ENCODE assay signal across 9 cellular contexts in the genomic region with DNA sequence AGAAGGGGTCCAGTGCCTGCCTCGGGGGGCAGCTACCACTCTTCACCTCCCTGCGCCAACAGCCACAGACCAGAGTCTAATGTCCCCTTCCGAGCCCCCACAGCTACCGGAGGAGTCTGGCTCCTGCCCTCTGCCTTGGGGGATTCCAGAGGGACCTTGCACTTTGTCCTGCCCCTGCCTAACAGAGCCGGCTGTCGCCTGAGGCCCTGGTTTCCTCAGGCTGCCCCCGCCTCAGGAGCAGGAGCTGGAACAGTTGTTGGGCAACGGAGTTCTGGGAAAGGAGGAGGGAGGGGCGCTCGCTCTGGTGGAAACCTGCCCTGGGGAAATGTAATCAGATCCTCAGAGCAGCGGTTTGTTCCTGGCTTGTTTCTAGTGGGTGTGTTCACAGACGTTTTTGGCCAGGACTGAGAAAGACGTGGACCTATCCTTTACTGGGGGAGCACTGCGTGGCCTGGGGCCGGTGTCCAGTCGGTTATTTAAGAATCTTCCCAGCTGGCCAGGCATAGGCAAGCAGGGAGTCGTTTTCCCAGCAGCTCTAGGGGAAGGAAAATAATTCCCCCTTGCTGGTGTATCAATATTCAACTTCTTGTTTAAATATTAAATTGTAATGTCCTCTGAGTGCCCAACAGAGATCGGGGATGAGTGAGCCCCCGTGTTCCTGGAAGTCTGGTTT. TPM values are rescaled to one million over a fixed set of nuclear protein-coding genes. Genes with fewer than 3 reads are reported as not detected.
A peak's percentile ranks its signal among the peaks of the same experiment; 100 is the strongest.
DNase-seq lines count a peak whose midpoint lies in the region; ATAC-seq, FAIRE-seq and TF ChIP-seq lines count a peak whose summit lies in the region.
"Had no signal": no experiment of that assay in that cellular context is flagged by ENCODE, and none has a peak within 500 bp of the region (broad histone marks: within the 10 kb centered on the region; RNA-seq: fewer than 3 reads in every experiment).

No MANE protein-coding gene starts in this region.

- H3K27ac Mint-ChIP-seq in activated naive CD8-positive, alpha-beta T cell treated with anti-CD3 and anti-CD28 coated beads, Interleukin-2, amount 50 U/mL, for 24 hours = no peak overlapping the region

- TF ChIP-seq CTCF in uterus (IDR thresholded peaks at IDR 0.05) = peak in 1 of 4 experiments; percentile 6

- no peak overlapping the region for H2AK5ac ChIP-seq in mesendoderm (ENCODE audit: low read length)

- peak; percentile 88 for FAIRE-seq in endometrium (lab: Jason Lieb, UNC)

- H3K79me2 ChIP-seq in mesendoderm (ENCODE audit: control insufficient read depth, insufficient read depth, low read length) = no peaks in the 10 kb centered on the region

- H4K8ac ChIP-seq in mesendoderm (ENCODE audit: low read depth, low read length) = no peak overlapping the region

- peak overlapping the region; percentile 15 for H3K9ac ChIP-seq in mesendoderm (ENCODE audit: low read length)
- H3K9ac ChIP-seq: KMS-11 had no signal

- no peak overlapping the region for H3K23ac ChIP-seq in mesendoderm (ENCODE audit: low read length)

- no peaks in the 10 kb centered on the region for H3K9me3 Mint-ChIP-seq in activated naive CD8-positive, alpha-beta T cell treated with anti-CD3 and anti-CD28 coated beads, Interleukin-2, amount 50 U/mL, for 24 hours

- H3K4me1 Mint-ChIP-seq in activated naive CD8-positive, alpha-beta T cell treated with anti-CD3 and anti-CD28 coated beads, Interleukin-2, amount 50 U/mL, for 24 hours = peaks cover 2% of the 10 kb centered on the region

- H3K4me2 ChIP-seq in mesendoderm (ENCODE audit: low read length) = no peak overlapping the region
- H3K4me2 ChIP-seq: KMS-11 had no signal

- peaks cover 3% of the 10 kb centered on the region for H3K27me3 Mint-ChIP-seq in activated naive CD8-positive, alpha-beta T cell treated with anti-CD3 and anti-CD28 coated beads, Interleukin-2, amount 50 U/mL, for 24 hours

- intact Hi-C loops in uterus (cut with DNase I; ENCODE audit: low total_unique reads) = no loop called here

- no peaks in the 10 kb centered on the region for H3K9me3 ChIP-seq in uterus

- H3K4me3 ChIP-seq in mesendoderm (ENCODE audit: low read length) (no peak overlapping the region), uterus (no peak overlapping the region)

- no peaks in the 10 kb centered on the region for H3K36me3 Mint-ChIP-seq in activated naive CD8-positive, alpha-beta T cell treated with anti-CD3 and anti-CD28 coated beads, Interleukin-2, amount 50 U/mL, for 24 hours (ENCODE audit: low read depth)

- no peak overlapping the region for H3K18ac ChIP-seq in mesendoderm (ENCODE audit: low read length)

- peak overlapping the region; percentile 17 for H3K4ac ChIP-seq in mesendoderm (ENCODE audit: low read depth, low read length)

- peak; percentile 93 for DNase-seq in H4 (ENCODE audit: low spot score)
- DNase-seq in NCI-H748 (lab: John Stamatoyannopoulos, UW; ENCODE audit: unreplicated experiment) = peak; percentile 39
- DNase-seq in mesendoderm = peak; percentile 89
- peak; percentile 94 to 97 for DNase-seq in uterus
- DNase-seq in activated CD4-positive, alpha-beta T cell treated with anti-CD3 and anti-CD28 coated beads for 48 hours = no peak
- DNase-seq in SIG-M5 treated with dmso at 0.1 percent for 504 hours (lab: John Stamatoyannopoulos, UW; ENCODE audit: unreplicated experiment) = no peak
- DNase-seq in activated naive CD8-positive, alpha-beta T cell treated with anti-CD3 and anti-CD28 coated beads, Interleukin-2, amount 50 U/mL, for 24 hours = no peak

- no peak overlapping the region for H4K5ac ChIP-seq in mesendoderm (ENCODE audit: low read length)

- no peak overlapping the region for H2BK5ac ChIP-seq in mesendoderm (ENCODE audit: low read length)

- peak overlapping the region; percentile 64 for H3K56ac ChIP-seq in mesendoderm (ENCODE audit: low read length)

- no CpG with 5 or more reads among the region's 19 CpGs for WGBS in mesendoderm (ENCODE audit: extremely low coverage, insufficient coverage, low lambda C conversion rate)

- H3K4me3 Mint-ChIP-seq in activated naive CD8-positive, alpha-beta T cell treated with anti-CD3 and anti-CD28 coated beads, Interleukin-2, amount 50 U/mL, for 24 hours = no peak overlapping the region

- H3K27me3 ChIP-seq in mesendoderm (ENCODE audit: insufficient read depth, low read length, poor library complexity) = no peaks in the 10 kb centered on the region
- H3K27me3 ChIP-seq in uterus = no peaks in the 10 kb centered on the region

- H3K4me1 ChIP-seq in mesendoderm (ENCODE audit: control insufficient read depth, low read depth, low read length) (peaks cover 5% of the 10 kb centered on the region), uterus (peaks cover 20 to 35% of the 10 kb centered on the region in 2 donors)

- no peak for ATAC-seq in activated naive CD8-positive, alpha-beta T cell treated with anti-CD3 and anti-CD28 coated beads, Interleukin-2, amount 50 U/mL, for 24 hours

- H3K79me1 ChIP-seq in mesendoderm (ENCODE audit: low read length) = no peaks in the 10 kb centered on the region

- H3K36me3 ChIP-seq in mesendoderm (ENCODE audit: control insufficient read depth, insufficient read depth, low read length) (no peaks in the 10 kb centered on the region), uterus (no peaks in the 10 kb centered on the region)

- H3K27ac ChIP-seq in mesendoderm (ENCODE audit: low read depth, low read length) (no peak overlapping the region), uterus (peak overlapping the region; percentile 95 to 98)
- H3K27ac ChIP-seq: KMS-11 had no signal

- no peak overlapping the region for H2BK15ac ChIP-seq in mesendoderm (replicated peaks; ENCODE audit: low read depth)

- peak; percentile 64 to 75 for TF ChIP-seq POLR2A in uterus (IDR thresholded peaks at IDR 0.05)

- no peak overlapping the region for H2BK120ac ChIP-seq in mesendoderm (ENCODE audit: low read depth, low read length)

RNA-seq across cellular contexts. Expression of gene A4GALT, which starts 32.3 kb away (rescaled TPM):
- 0.48 and 2.2 TPM in 2 replicates for total RNA-seq in H4 (2014; rRNA removed; shearing (Covaris generic))
- polyA plus RNA-seq in mesendoderm (2013, experiment 1 of 2) = 5.9 TPM
- 5.8 TPM for polyA plus RNA-seq in mesendoderm (2013, experiment 2 of 2)
- 10 to 100 TPM in 3 of 4 donors, 1 to 10 TPM in 1; 4.4 to 100.0 (median 19.6) TPM for total RNA-seq in uterus

RNA-seq across cellular contexts. Expression of gene CYB5R3, which starts 39.2 kb away (rescaled TPM):
- total RNA-seq in H4 (2014; rRNA removed; shearing (Covaris generic)) = 44.0 and 48.4 TPM in 2 replicates
- 96.2 TPM for polyA plus RNA-seq in mesendoderm (2013, experiment 1 of 2)
- 99.0 TPM for polyA plus RNA-seq in mesendoderm (2013, experiment 2 of 2)
- total RNA-seq in uterus = 100 to 1,000 TPM in 1 of 4 donors, 10 to 100 TPM in 3; 34.0 to 225 (median 51.7) TPM

RNA-seq across cellular contexts. Expression of gene ATP5MGL, which starts 48.0 kb away (rescaled TPM):
- total RNA-seq in H4 (2014; rRNA removed; shearing (Covaris generic)) = not detected in 2 replicates
- not detected for polyA plus RNA-seq in mesendoderm (2013, experiment 1 of 2)
- not detected for polyA plus RNA-seq in mesendoderm (2013, experiment 2 of 2)
- total RNA-seq in uterus = under 1 TPM in 1 of 4 donors, not detected in 3; 0.79 TPM

Comparison
In these comparisons a context has a peak if more than half of its experiments do, and no peak if none do; other contexts are left out.
1. DNase-seq: peak in H4 (single experiment), NCI-H748 (single experiment), mesendoderm (single experiment) and uterus (2 of 2); none in activated CD4-positive, alpha-beta T cell treated with anti-CD3 and anti-CD28 coated beads for 48 hours (single experiment), SIG-M5 treated with dmso at 0.1 percent for 504 hours (single experiment) and activated naive CD8-positive, alpha-beta T cell treated with anti-CD3 and anti-CD28 coated beads, Interleukin-2, amount 50 U/mL, for 24 hours (single experiment).